In genomic region chr12:131365821-131366260, GRCh38 we compare ENCODE assay signal across 10 cellular contexts.
"Had no signal": no experiment of that assay in that cellular context is flagged by ENCODE, and none has a peak within 500 bp of the region (broad histone marks: within the 10 kb centered on the region; RNA-seq: fewer than 3 reads in every experiment).

No MANE protein-coding gene starts in this region.

- DNase-seq: activated CD4-positive, alpha-beta memory T cell treated with anti-CD3 and anti-CD28 coated beads, Interleukin-2, amount 10 ng/mL, durations not matched to agents 7 days and 5 days; activated CD4-positive, alpha-beta T cell treated with anti-CD3 and anti-CD28 coated beads for 48 hours; activated CD4-positive, CD25-positive, alpha-beta regulatory T cell; activated T-cell treated with anti-CD3 and anti-CD28 coated beads, Interleukin-2, amount 50 U/mL, for 1 hour; esophagus squamous epithelium; immature natural killer cell; mesendoderm; naive thymus-derived CD4-positive, alpha-beta T cell had no signal

- ATAC-seq: naive thymus-derived CD4-positive, alpha-beta T cell; SK-N-SH treated with all-trans-retinoic acid at 6 μM for 48 hours; T-cell had no signal
